In the genomic region with DNA sequence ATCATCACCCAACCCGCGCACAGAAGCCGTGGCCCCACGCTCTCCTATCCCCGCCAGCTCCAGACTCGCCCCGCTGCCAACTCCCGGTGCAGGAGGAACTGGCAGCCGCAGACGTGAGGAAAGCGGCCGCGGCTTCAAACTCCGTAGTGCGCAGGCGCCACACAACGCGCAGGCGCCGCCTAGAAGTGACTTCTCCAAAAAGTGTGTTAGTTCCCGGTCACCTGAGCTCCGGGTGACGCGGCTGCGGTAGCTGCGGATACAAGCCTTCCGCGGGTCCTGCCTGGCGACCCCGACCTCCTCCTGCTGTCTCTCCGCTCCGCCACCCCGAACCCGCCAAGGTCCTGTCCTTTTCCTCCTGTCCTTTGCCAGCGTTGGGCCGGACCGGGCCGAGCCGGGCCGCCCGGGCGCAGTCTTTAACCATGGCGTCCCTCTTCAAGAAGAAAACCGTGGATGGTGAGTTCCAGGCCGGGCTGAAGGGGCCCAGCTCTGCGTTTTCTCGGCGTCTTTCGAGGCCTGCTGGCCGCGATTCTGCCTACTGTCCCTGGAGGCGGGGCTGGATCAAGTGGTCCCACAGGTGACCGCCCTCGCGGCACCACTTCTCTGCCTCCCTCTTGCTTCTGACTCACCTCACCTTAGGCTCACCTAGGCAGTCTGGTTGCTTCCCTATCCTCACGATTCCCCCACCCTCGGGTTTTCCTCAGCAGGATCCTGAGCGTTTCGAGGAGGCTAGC, we compare ENCODE assay signal across 1 cellular context.
TF ChIP-seq lines count a peak whose summit lies in the region.

A gene with protein sequence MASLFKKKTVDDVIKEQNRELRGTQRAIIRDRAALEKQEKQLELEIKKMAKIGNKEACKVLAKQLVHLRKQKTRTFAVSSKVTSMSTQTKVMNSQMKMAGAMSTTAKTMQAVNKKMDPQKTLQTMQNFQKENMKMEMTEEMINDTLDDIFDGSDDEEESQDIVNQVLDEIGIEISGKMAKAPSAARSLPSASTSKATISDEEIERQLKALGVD (plus strand): TSS at position 206 of the 731 bp plus-strand sequence. CDS start 214 bp downstream, at position 420.

TF ChIP-seq in HepG2, 621 proteins besides CTCF, POLR2A, EP300 and RAD21 (continued from another document and continues in another):
- TF ChIP-seq, protein P1, sequence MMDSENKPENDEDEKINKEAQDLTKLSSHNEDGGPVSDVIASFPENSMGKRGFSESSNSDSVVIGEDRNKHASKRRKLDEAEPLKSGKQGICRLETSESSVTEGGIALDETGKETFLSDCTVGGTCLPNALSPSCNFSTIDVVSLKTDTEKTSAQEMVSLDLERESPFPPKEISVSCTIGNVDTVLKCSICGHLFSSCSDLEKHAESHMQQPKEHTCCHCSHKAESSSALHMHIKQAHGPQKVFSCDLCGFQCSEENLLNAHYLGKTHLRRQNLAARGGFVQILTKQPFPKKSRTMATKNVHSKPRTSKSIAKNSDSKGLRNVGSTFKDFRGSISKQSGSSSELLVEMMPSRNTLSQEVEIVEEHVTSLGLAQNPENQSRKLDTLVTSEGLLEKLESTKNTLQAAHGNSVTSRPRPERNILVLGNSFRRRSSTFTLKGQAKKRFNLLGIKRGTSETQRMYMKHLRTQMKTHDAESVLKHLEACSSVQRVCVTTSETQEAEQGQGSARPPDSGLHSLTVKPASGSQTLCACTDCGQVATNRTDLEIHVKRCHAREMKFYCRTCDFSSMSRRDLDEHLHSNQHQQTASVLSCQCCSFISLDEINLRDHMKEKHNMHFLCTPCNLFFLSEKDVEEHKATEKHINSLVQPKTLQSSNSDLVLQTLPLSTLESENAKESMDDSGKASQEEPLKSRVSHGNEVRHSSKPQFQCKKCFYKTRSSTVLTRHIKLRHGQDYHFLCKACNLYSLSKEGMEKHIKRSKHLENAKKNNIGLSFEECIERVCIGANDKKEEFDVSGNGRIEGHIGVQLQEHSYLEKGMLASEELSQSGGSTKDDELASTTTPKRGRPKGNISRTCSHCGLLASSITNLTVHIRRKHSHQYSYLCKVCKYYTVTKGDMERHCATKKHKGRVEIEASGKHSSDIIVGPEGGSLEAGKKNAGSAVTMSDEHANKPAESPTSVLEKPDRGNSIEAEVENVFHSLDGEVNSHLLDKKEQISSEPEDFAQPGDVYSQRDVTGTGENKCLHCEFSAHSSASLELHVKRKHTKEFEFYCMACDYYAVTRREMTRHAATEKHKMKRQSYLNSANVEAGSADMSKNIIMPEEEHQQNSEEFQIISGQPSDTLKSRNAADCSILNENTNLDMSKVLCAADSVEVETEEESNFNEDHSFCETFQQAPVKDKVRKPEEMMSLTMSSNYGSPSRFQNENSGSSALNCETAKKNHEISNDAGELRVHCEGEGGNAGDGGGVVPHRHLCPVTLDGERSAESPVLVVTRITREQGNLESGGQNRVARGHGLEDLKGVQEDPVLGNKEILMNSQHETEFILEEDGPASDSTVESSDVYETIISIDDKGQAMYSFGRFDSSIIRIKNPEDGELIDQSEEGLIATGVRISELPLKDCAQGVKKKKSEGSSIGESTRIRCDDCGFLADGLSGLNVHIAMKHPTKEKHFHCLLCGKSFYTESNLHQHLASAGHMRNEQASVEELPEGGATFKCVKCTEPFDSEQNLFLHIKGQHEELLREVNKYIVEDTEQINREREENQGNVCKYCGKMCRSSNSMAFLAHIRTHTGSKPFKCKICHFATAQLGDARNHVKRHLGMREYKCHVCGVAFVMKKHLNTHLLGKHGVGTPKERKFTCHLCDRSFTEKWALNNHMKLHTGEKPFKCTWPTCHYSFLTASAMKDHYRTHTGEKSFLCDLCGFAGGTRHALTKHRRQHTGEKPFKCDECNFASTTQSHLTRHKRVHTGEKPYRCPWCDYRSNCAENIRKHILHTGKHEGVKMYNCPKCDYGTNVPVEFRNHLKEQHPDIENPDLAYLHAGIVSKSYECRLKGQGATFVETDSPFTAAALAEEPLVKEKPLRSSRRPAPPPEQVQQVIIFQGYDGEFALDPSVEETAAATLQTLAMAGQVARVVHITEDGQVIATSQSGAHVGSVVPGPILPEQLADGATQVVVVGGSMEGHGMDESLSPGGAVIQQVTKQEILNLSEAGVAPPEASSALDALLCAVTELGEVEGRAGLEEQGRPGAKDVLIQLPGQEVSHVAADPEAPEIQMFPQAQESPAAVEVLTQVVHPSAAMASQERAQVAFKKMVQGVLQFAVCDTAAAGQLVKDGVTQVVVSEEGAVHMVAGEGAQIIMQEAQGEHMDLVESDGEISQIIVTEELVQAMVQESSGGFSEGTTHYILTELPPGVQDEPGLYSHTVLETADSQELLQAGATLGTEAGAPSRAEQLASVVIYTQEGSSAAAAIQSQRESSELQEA (CRISPR knock-in tag; IDR thresholded peaks at IDR 0.05; ENCODE audit: not compliant biosample characterization): no peak
- TF ChIP-seq, protein P2, sequence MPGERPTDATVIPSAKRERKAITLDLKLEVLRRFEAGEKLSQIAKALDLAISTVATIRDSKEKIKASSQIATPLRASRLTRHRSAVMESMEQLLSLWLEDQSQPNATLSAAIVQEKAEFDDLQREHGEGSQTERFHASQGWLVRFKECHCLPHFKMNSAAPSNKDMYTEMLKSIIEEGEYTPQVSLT (CRISPR knock-in tag; IDR thresholded peaks at IDR 0.05; ENCODE audit: borderline replicate concordance, low read depth): no peak
- TF ChIP-seq, protein P3, sequence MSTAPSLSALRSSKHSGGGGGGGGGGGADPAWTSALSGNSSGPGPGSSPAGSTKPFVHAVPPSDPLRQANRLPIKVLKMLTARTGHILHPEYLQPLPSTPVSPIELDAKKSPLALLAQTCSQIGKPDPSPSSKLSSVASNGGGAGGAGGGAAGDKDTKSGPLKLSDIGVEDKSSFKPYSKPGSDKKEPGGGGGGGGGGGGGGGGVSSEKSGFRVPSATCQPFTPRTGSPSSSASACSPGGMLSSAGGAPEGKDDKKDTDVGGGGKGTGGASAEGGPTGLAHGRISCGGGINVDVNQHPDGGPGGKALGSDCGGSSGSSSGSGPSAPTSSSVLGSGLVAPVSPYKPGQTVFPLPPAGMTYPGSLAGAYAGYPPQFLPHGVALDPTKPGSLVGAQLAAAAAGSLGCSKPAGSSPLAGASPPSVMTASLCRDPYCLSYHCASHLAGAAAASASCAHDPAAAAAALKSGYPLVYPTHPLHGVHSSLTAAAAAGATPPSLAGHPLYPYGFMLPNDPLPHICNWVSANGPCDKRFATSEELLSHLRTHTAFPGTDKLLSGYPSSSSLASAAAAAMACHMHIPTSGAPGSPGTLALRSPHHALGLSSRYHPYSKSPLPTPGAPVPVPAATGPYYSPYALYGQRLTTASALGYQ (CRISPR knock-in tag; IDR thresholded peaks at IDR 0.05): no peak
- TF ChIP-seq SIN3A (IDR thresholded peaks at IDR 0.05; ENCODE audit: borderline replicate concordance, low read depth, low read length): no peak
- TF ChIP-seq NPAS2 (CRISPR knock-in tag; IDR thresholded peaks at IDR 0.05; ENCODE audit: borderline replicate concordance): no peak
- no peak for TF ChIP-seq SP5 (CRISPR knock-in tag; IDR thresholded peaks at IDR 0.05; ENCODE audit: borderline replicate concordance, low read depth)
- TF ChIP-seq, protein P4, sequence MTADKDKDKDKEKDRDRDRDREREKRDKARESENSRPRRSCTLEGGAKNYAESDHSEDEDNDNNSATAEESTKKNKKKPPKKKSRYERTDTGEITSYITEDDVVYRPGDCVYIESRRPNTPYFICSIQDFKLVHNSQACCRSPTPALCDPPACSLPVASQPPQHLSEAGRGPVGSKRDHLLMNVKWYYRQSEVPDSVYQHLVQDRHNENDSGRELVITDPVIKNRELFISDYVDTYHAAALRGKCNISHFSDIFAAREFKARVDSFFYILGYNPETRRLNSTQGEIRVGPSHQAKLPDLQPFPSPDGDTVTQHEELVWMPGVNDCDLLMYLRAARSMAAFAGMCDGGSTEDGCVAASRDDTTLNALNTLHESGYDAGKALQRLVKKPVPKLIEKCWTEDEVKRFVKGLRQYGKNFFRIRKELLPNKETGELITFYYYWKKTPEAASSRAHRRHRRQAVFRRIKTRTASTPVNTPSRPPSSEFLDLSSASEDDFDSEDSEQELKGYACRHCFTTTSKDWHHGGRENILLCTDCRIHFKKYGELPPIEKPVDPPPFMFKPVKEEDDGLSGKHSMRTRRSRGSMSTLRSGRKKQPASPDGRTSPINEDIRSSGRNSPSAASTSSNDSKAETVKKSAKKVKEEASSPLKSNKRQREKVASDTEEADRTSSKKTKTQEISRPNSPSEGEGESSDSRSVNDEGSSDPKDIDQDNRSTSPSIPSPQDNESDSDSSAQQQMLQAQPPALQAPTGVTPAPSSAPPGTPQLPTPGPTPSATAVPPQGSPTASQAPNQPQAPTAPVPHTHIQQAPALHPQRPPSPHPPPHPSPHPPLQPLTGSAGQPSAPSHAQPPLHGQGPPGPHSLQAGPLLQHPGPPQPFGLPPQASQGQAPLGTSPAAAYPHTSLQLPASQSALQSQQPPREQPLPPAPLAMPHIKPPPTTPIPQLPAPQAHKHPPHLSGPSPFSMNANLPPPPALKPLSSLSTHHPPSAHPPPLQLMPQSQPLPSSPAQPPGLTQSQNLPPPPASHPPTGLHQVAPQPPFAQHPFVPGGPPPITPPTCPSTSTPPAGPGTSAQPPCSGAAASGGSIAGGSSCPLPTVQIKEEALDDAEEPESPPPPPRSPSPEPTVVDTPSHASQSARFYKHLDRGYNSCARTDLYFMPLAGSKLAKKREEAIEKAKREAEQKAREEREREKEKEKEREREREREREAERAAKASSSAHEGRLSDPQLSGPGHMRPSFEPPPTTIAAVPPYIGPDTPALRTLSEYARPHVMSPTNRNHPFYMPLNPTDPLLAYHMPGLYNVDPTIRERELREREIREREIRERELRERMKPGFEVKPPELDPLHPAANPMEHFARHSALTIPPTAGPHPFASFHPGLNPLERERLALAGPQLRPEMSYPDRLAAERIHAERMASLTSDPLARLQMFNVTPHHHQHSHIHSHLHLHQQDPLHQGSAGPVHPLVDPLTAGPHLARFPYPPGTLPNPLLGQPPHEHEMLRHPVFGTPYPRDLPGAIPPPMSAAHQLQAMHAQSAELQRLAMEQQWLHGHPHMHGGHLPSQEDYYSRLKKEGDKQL (CRISPR knock-in tag; IDR thresholded peaks at IDR 0.05; ENCODE audit: low read depth): no peak
- no peak for TF ChIP-seq ZBTB20 (CRISPR knock-in tag; IDR thresholded peaks at IDR 0.05; ENCODE audit: borderline replicate concordance, low read depth)
- no peak; the same call in 1 of the 2 replicates for TF ChIP-seq TGIF2 (CRISPR knock-in tag; IDR thresholded peaks at IDR 0.05)
- TF ChIP-seq ZEB1 (IDR thresholded peaks at IDR 0.05; ENCODE audit: insufficient replicate concordance, low read depth): no peak
- no peak for TF ChIP-seq ZSCAN30 (CRISPR knock-in tag; IDR thresholded peaks at IDR 0.05)
- 0 out of 2 replicates have a peak, but pooled peaks have one; percentile 65 for TF ChIP-seq SRY (CRISPR knock-in tag; IDR thresholded peaks at IDR 0.05)
- TF ChIP-seq HDAC6 (IDR thresholded peaks at IDR 0.05; ENCODE audit: low read depth, low read length): no peak
- TF ChIP-seq AGO1 (IDR thresholded peaks at IDR 0.05; ENCODE audit: low read depth, low read length, poor library complexity, severe bottlenecking): no peak
- 0 out of 2 replicates have a peak, but pooled peaks have one; percentile 31 for TF ChIP-seq ZNF430 (CRISPR knock-in tag; IDR thresholded peaks at IDR 0.05)
- TF ChIP-seq, protein P5, sequence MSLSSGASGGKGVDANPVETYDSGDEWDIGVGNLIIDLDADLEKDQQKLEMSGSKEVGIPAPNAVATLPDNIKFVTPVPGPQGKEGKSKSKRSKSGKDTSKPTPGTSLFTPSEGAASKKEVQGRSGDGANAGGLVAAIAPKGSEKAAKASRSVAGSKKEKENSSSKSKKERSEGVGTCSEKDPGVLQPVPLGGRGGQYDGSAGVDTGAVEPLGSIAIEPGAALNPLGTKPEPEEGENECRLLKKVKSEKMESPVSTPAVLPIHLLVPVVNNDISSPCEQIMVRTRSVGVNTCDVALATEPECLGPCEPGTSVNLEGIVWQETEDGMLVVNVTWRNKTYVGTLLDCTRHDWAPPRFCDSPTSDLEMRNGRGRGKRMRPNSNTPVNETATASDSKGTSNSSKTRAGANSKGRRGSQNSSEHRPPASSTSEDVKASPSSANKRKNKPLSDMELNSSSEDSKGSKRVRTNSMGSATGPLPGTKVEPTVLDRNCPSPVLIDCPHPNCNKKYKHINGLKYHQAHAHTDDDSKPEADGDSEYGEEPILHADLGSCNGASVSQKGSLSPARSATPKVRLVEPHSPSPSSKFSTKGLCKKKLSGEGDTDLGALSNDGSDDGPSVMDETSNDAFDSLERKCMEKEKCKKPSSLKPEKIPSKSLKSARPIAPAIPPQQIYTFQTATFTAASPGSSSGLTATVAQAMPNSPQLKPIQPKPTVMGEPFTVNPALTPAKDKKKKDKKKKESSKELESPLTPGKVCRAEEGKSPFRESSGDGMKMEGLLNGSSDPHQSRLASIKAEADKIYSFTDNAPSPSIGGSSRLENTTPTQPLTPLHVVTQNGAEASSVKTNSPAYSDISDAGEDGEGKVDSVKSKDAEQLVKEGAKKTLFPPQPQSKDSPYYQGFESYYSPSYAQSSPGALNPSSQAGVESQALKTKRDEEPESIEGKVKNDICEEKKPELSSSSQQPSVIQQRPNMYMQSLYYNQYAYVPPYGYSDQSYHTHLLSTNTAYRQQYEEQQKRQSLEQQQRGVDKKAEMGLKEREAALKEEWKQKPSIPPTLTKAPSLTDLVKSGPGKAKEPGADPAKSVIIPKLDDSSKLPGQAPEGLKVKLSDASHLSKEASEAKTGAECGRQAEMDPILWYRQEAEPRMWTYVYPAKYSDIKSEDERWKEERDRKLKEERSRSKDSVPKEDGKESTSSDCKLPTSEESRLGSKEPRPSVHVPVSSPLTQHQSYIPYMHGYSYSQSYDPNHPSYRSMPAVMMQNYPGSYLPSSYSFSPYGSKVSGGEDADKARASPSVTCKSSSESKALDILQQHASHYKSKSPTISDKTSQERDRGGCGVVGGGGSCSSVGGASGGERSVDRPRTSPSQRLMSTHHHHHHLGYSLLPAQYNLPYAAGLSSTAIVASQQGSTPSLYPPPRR (CRISPR knock-in tag; IDR thresholded peaks at IDR 0.05; ENCODE audit: borderline replicate concordance): no peak
- TF ChIP-seq, protein P6, sequence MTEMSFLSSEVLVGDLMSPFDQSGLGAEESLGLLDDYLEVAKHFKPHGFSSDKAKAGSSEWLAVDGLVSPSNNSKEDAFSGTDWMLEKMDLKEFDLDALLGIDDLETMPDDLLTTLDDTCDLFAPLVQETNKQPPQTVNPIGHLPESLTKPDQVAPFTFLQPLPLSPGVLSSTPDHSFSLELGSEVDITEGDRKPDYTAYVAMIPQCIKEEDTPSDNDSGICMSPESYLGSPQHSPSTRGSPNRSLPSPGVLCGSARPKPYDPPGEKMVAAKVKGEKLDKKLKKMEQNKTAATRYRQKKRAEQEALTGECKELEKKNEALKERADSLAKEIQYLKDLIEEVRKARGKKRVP (CRISPR knock-in tag; IDR thresholded peaks at IDR 0.05): 0 out of 4 replicates have a peak, but pooled peaks of 1 of the 2 experiments have one; percentile 48
- no peak for TF ChIP-seq ZNF224 (CRISPR knock-in tag; IDR thresholded peaks at IDR 0.05)
- TF ChIP-seq, protein P7, sequence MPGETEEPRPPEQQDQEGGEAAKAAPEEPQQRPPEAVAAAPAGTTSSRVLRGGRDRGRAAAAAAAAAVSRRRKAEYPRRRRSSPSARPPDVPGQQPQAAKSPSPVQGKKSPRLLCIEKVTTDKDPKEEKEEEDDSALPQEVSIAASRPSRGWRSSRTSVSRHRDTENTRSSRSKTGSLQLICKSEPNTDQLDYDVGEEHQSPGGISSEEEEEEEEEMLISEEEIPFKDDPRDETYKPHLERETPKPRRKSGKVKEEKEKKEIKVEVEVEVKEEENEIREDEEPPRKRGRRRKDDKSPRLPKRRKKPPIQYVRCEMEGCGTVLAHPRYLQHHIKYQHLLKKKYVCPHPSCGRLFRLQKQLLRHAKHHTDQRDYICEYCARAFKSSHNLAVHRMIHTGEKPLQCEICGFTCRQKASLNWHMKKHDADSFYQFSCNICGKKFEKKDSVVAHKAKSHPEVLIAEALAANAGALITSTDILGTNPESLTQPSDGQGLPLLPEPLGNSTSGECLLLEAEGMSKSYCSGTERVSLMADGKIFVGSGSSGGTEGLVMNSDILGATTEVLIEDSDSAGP (CRISPR knock-in tag; IDR thresholded peaks at IDR 0.05; ENCODE audit: borderline replicate concordance): peak; percentile 74; the same call in 1 of the 2 replicates
